In the genomic region with DNA sequence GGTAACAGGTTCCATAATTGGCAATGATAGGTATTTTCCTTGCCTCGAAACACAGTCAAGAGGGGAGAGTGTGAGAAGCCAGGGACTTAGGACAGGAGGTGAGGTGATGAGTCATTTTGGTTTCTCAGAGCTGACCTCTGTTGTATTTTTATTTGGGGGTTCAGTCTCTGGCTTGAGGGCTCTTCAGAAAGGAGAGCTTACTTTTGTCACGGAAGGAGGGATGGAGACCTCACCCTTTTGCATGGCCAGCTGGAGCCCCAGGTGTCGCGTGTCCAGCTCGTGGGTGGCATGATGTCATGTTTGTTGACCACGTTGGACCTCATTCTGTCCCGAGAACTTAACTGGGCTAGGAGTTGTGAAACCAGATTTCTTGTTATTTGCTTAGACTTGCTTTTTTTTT, we compare ENCODE assay signal across 12 cellular contexts.
DNase-seq lines count a peak whose midpoint lies in the region; ATAC-seq and TF ChIP-seq lines count a peak whose summit lies in the region.
"Had no signal": no experiment of that assay in that cellular context is flagged by ENCODE, and none has a peak within 500 bp of the region (broad histone marks: within the 10 kb centered on the region; RNA-seq: fewer than 3 reads in every experiment).

No MANE protein-coding gene starts in this region.

- peaks cover 0 to 5% of the 10 kb centered on the region in 2 donors for H3K4me1 ChIP-seq in neuronal stem cell (ENCODE audit: control insufficient read depth in 2 of 2, insufficient read depth in 1 of 2, low read depth in 1 of 2, low read length in 2 of 2)

- peaks cover 6 to 78% (median 7%) of the 10 kb centered on the region in 4 donors for H3K4me1 Mint-ChIP-seq in naive thymus-derived CD8-positive, alpha-beta T cell

- POLR2A ChIA-PET in naive thymus-derived CD8-positive, alpha-beta T cell (lab: Charles Lee), result no interaction called here

- no peaks in the 10 kb centered on the region for H3K79me1 ChIP-seq in neuronal stem cell (ENCODE audit: low read depth, low read length)

- no peak for TF ChIP-seq CTCF in GM06990 (IDR thresholded peaks at IDR 0.05; ENCODE audit: insufficient read depth, low read length, poor library complexity, severe bottlenecking)

- H3K36me3 ChIP-seq in GM06990 (ENCODE audit: control insufficient read depth, insufficient read depth, low read length) (no peaks in the 10 kb centered on the region), neuronal stem cell (replicated peaks in 1 of 2; ENCODE audit: control insufficient read depth in 2 of 2, insufficient read depth in 2 of 2, low read length in 2 of 2) (no peaks in the 10 kb centered on the region)

- H3K27ac Mint-ChIP-seq in naive thymus-derived CD8-positive, alpha-beta T cell, result peak overlapping the region in 1 of 10 donors; percentile 21
- H3K27ac Mint-ChIP-seq: activated CD4-positive, alpha-beta T cell treated with anti-CD3 and anti-CD28 coated beads, Interleukin-2, amount 10 ng/mL, durations not matched to agents 7 days and 5 days; activated naive CD4-positive, alpha-beta T cell treated with anti-CD3 and anti-CD28 coated beads, Interleukin-2, amount 50 U/mL, for 72 hours; effector memory CD8-positive, alpha-beta T cell had no signal

- H3K27me3 Mint-ChIP-seq in naive thymus-derived CD8-positive, alpha-beta T cell, result peaks cover 0 to 11% (median 4%) of the 10 kb centered on the region in 5 donors

- H2BK15ac ChIP-seq in neuronal stem cell (ENCODE audit: low read length), result no peak overlapping the region

- DNase-seq in GM06990 (ENCODE audit: extremely low read depth, insufficient read length) (peak; percentile 73), SKM-1 (lab: John Stamatoyannopoulos, UW; ENCODE audit: unreplicated experiment) (no peak), neuronal stem cell (ENCODE audit: low spot score) (no peak), SHP77 (lab: John Stamatoyannopoulos, UW) (no peak)
- DNase-seq in naive thymus-derived CD8-positive, alpha-beta T cell, result no peak
- DNase-seq: activated CD4-positive, alpha-beta T cell treated with anti-CD3 and anti-CD28 coated beads, Interleukin-2, amount 10 ng/mL, durations not matched to agents 7 days and 5 days had no signal

- no peak overlapping the region for H3K4ac ChIP-seq in neuronal stem cell (ENCODE audit: low read length)

- no peak overlapping the region for H2BK5ac ChIP-seq in neuronal stem cell (ENCODE audit: low read length)

- H3K9me3 Mint-ChIP-seq in naive thymus-derived CD8-positive, alpha-beta T cell, result no peaks in the 10 kb centered on the region
- H3K9me3 Mint-ChIP-seq: activated CD4-positive, alpha-beta T cell treated with anti-CD3 and anti-CD28 coated beads, Interleukin-2, amount 10 ng/mL, durations not matched to agents 7 days and 5 days; activated naive CD4-positive, alpha-beta T cell treated with anti-CD3 and anti-CD28 coated beads, Interleukin-2, amount 50 U/mL, for 72 hours; effector memory CD8-positive, alpha-beta T cell had no signal

- no peak overlapping the region for H3K27ac ChIP-seq in neuronal stem cell (replicated peaks; ENCODE audit: low read length)

- H2AFZ ChIP-seq in neuronal stem cell (ENCODE audit: low read length), result no peak overlapping the region

- no peak overlapping the region for H3K23ac ChIP-seq in neuronal stem cell (ENCODE audit: low read depth, low read length, poor library complexity)

- peak; percentile 50 for ATAC-seq in GM19324 (IDR thresholded peaks at IDR 0.05; ENCODE audit: low FRiP score, unreplicated experiment)
- ATAC-seq in HG02840 (IDR thresholded peaks at IDR 0.05; ENCODE audit: low FRiP score, unreplicated experiment), result peak; percentile 53
- ATAC-seq in HG03571 (IDR thresholded peaks at IDR 0.05; ENCODE audit: unreplicated experiment), result peak; percentile 55
- no peak for ATAC-seq in naive thymus-derived CD8-positive, alpha-beta T cell
- ATAC-seq: activated naive CD4-positive, alpha-beta T cell treated with anti-CD3 and anti-CD28 coated beads, Interleukin-2, amount 50 U/mL, for 72 hours; Panc1 had no signal

- H4K91ac ChIP-seq in neuronal stem cell (ENCODE audit: low read depth, low read length, poor library complexity), result no peak overlapping the region

- H3K18ac ChIP-seq in neuronal stem cell (ENCODE audit: low read length), result no peak overlapping the region

- no CpG with 5 or more reads among the region's 7 CpGs for WGBS in neuronal stem cell (ENCODE audit: extremely low coverage in 2 of 2, insufficient read length in 2 of 2, insufficient replicate concordance in 1 of 2), 2 donors

- no peak overlapping the region for H2BK12ac ChIP-seq in neuronal stem cell (ENCODE audit: low read length)

- no peaks in the 10 kb centered on the region for H3K36me3 Mint-ChIP-seq in naive thymus-derived CD8-positive, alpha-beta T cell
- H3K36me3 Mint-ChIP-seq: activated naive CD4-positive, alpha-beta T cell treated with anti-CD3 and anti-CD28 coated beads, Interleukin-2, amount 50 U/mL, for 72 hours had no signal

- peaks cover 2 to 5% of the 10 kb centered on the region in 2 donors for H3K9me3 ChIP-seq in neuronal stem cell (replicated peaks in 1 of 2; ENCODE audit: control insufficient read depth in 2 of 2, insufficient read depth in 1 of 2, low read depth in 1 of 2, low read length in 2 of 2)

- H3K27me3 ChIP-seq in GM06990 (replicated peaks; ENCODE audit: control insufficient read depth, insufficient read depth, low read length) (no peaks in the 10 kb centered on the region), neuronal stem cell (ENCODE audit: control insufficient read depth in 3 of 3, insufficient read depth in 3 of 3, low read depth in 1 of 3, low read length in 3 of 3) (no peaks in the 10 kb centered on the region)

- no peak overlapping the region for H3K4me3 ChIP-seq in GM06990 (replicated peaks; ENCODE audit: low read depth, low read length)
- no peak overlapping the region for H3K4me3 ChIP-seq in neuronal stem cell (ENCODE audit: low read length in 2 of 2)

- H3K4me3 Mint-ChIP-seq in naive thymus-derived CD8-positive, alpha-beta T cell, result no peak overlapping the region
- H3K4me3 Mint-ChIP-seq: activated CD4-positive, alpha-beta T cell treated with anti-CD3 and anti-CD28 coated beads, Interleukin-2, amount 10 ng/mL, durations not matched to agents 7 days and 5 days had no signal

- no peak overlapping the region for H2AK5ac ChIP-seq in neuronal stem cell (ENCODE audit: low read depth, low read length)

- H3K9ac ChIP-seq in neuronal stem cell (ENCODE audit: low read depth, low read length, poor library complexity), result no peak overlapping the region

- H3K4me2 ChIP-seq in neuronal stem cell (ENCODE audit: insufficient read depth, low read length, poor library complexity, severe bottlenecking), result no peak overlapping the region

- no peak overlapping the region for H4K8ac ChIP-seq in neuronal stem cell (ENCODE audit: low read depth, low read length)

- no peak overlapping the region for H3K14ac ChIP-seq in neuronal stem cell (ENCODE audit: low read length)

- no peak overlapping the region for H2BK120ac ChIP-seq in neuronal stem cell (ENCODE audit: low read depth, low read length)

Comparison
In these comparisons a context has a peak if more than half of its experiments do, and no peak if none do; other contexts are left out.
1. ATAC-seq: peak in GM19324 (single experiment), HG02840 (single experiment) and HG03571 (single experiment); none in naive thymus-derived CD8-positive, alpha-beta T cell (0 of 2).